Comparison of ENCODE assay signal across 27 cellular contexts in genomic region chr20:24254480-24254879, GRCh38.
"Had no signal": no experiment of that assay in that cellular context is flagged by ENCODE, and none has a peak within 500 bp of the region (broad histone marks: within the 10 kb centered on the region; RNA-seq: fewer than 3 reads in every experiment).

No MANE protein-coding gene starts in this region.

- H3K9me3 ChIP-seq: stomach, suprapubic skin, testis, thoracic aorta, thyroid gland, tibial artery, tibial nerve, transverse colon, upper lobe of left lung, upper lobe of right lung, uterus, vagina had no signal

- H3K4me1 ChIP-seq: stomach, suprapubic skin, testis, thyroid gland, tibial artery, tibial nerve, transverse colon, upper lobe of left lung, upper lobe of right lung, uterus, vagina had no signal

- ATAC-seq: stimulated activated effector memory CD8-positive, alpha-beta T cell treated with anti-CD3 and anti-CD28 coated beads, Interleukin-12 subunit alpha, Interleukin-12 subunit beta, amount 100 ng/mL, for 72 hours; stimulated activated memory B cell treated with anti-CD40 and anti-IgM and Interleukin-4, amounts not matched to agents 10 μg/mL and 1 μg/mL and 100 μg/mL, for 72 hours; stimulated activated naive B cell treated with anti-CD40 and anti-IgM and Interleukin-4, amounts not matched to agents 10 μg/mL and 1 μg/mL and 100 μg/mL, for 72 hours; stimulated activated naive CD8-positive, alpha-beta T cell treated with anti-CD3 and anti-CD28 coated beads, Interleukin-15, amount 100 ng/mL, for 72 hours; stimulated activated naive CD8-positive, alpha-beta T cell treated with anti-CD3 and anti-CD28 coated beads, Interleukin-15, Interleukin-2, amounts not matched to agents 100 U/mL and 50 U/mL, for 24 hours; upper lobe of right lung had no signal

- FAIRE-seq: urothelium cell line had no signal

- H3K27me3 ChIP-seq: stomach, suprapubic skin, testis, thyroid gland, tibial artery, tibial nerve, transverse colon, upper lobe of left lung, upper lobe of right lung, uterus, vagina had no signal

- H3K27ac ChIP-seq: stomach, suprapubic skin, testis, thoracic aorta, thyroid gland, tibial artery, tibial nerve, transverse colon, upper lobe of left lung, upper lobe of right lung, uterus, vagina had no signal

- H3K36me3 ChIP-seq: stomach, suprapubic skin, thoracic aorta, thyroid gland, tibial artery, tibial nerve, transverse colon, upper lobe of left lung, upper lobe of right lung, uterus, vagina had no signal

- H3K4me3 ChIP-seq: stomach, suprapubic skin, testis, thoracic aorta, thyroid gland, tibial artery, tibial nerve, transverse colon, upper lobe of left lung, upper lobe of right lung, uterus, vagina had no signal

- DNase-seq: stimulated activated CD4-positive, alpha-beta T cell treated with anti-CD3 and anti-CD28 coated beads, Interleukin-2, amount 100 ng/mL, for 48 hours; stimulated activated CD4-positive, alpha-beta T cell treated with anti-CD3 and anti-CD28 coated beads, Interleukin-4, amount 100 ng/mL, for 1 hour; stimulated activated CD4-positive, alpha-beta T cell treated with anti-CD3 and anti-CD28 coated beads, Interleukin-4, amount 100 ng/mL, for 24 hours; stimulated activated CD4-positive, alpha-beta T cell treated with anti-CD3 and anti-CD28 coated beads, Interleukin-4, amount 100 ng/mL, for 4 hours; stimulated activated CD8-positive, alpha-beta memory T cell treated with anti-CD3 and anti-CD28 coated beads, Interleukin-4, amount 100 ng/mL, for 48 hours; stimulated activated naive B cell treated with anti-CD40 and anti-IgM and Interleukin-4, amounts not matched to agents 10 μg/mL and 1 μg/mL and 100 μg/mL, for 72 hours; stimulated activated naive CD4-positive, alpha-beta T cell; stimulated activated naive CD4-positive, alpha-beta T cell treated with Interleukin-2 at 50 U/mL for 16 hours; stimulated activated naive CD8-positive, alpha-beta T cell treated with anti-CD3 and anti-CD28 coated beads, Interleukin-15, amount 100 ng/mL, for 72 hours; stimulated activated naive CD8-positive, alpha-beta T cell treated with anti-CD3 and anti-CD28 coated beads, Interleukin-15, Interleukin-2, amounts not matched to agents 100 U/mL and 50 U/mL, for 24 hours; stomach; substantia nigra; testis; thyroid gland; tibial artery; transverse colon; trophoblast cell; upper lobe of left lung; upper lobe of right lung; uterus had no signal
